In the genomic region with DNA sequence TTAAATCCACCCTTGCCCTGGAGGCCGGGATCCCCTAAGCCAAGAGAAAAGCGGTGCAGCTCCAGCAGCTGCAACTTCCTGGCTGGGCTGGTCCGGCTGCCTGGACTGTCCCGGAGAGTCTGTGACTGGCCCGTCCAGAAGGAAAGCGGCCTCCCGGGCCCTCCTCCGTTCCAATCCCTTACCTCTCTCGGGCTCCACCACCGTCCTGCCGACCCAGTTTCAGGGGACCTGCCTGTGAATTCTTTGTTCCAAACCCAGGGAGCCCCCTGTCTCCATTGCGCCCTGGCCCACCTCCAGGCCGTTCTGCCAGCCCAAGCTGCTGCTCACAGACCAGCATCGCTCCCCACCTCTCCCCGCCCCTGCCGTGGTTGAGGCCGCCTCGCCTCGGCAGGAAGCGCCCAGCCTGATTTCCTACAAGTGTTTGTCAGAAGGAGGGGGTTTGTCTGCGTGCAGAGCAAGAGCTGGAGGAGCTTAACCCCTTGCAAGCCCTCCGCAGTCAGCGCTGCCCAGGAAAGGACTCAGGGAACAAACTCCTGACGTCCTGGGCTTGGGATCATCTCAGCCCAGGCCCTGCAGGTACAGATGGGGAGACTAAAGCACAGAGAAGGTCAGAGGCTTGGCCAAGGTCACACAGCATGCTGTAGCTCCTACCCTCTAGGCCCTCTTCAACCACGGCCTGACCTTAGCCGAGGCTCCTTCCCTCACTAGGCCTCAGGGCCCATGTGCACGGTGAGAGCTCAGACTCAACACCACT, we compare ENCODE assay signal across 8 cellular contexts. TPM values are rescaled to one million over a fixed set of nuclear protein-coding genes. Genes with fewer than 3 reads are reported as not detected.
DNase-seq lines count a peak whose midpoint lies in the region; ATAC-seq and TF ChIP-seq lines count a peak whose summit lies in the region.

A gene with protein sequence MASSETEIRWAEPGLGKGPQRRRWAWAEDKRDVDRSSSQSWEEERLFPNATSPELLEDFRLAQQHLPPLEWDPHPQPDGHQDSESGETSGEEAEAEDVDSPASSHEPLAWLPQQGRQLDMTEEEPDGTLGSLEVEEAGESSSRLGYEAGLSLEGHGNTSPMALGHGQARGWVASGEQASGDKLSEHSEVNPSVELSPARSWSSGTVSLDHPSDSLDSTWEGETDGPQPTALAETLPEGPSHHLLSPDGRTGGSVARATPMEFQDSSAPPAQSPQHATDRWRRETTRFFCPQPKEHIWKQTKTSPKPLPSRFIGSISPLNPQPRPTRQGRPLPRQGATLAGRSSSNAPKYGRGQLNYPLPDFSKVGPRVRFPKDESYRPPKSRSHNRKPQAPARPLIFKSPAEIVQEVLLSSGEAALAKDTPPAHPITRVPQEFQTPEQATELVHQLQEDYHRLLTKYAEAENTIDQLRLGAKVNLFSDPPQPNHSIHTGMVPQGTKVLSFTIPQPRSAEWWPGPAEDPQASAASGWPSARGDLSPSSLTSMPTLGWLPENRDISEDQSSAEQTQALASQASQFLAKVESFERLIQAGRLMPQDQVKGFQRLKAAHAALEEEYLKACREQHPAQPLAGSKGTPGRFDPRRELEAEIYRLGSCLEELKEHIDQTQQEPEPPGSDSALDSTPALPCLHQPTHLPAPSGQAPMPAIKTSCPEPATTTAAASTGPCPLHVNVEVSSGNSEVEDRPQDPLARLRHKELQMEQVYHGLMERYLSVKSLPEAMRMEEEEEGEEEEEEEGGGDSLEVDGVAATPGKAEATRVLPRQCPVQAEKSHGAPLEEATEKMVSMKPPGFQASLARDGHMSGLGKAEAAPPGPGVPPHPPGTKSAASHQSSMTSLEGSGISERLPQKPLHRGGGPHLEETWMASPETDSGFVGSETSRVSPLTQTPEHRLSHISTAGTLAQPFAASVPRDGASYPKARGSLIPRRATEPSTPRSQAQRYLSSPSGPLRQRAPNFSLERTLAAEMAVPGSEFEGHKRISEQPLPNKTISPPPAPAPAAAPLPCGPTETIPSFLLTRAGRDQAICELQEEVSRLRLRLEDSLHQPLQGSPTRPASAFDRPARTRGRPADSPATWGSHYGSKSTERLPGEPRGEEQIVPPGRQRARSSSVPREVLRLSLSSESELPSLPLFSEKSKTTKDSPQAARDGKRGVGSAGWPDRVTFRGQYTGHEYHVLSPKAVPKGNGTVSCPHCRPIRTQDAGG (N-terminal part only) (minus strand): TSS at position 305 of the 754 bp plus-strand sequence. CDS start 6,649 bp downstream, outside the sequence.

- H3K4me1 Mint-ChIP-seq in T-helper 17 cell: peaks cover 79% of the 10 kb centered on the region

- H3K27ac ChIP-seq in right atrium auricular region: peak within 1 kb of the TSS; percentile 84 to 86
- H3K27ac ChIP-seq in aorta (ENCODE audit: low read depth in 1 of 2, low read length in 2 of 2): peak within 1 kb of the TSS; percentile 20 to 83

- no peaks in the 10 kb centered on the region for H3K27me3 Mint-ChIP-seq in T-helper 17 cell

- H3K4me3 ChIP-seq in right atrium auricular region (peak within 1 kb of the TSS; percentile 43 to 62), retinal pigment epithelial cell (ENCODE audit: low read length) (peak within 1 kb of the TSS; percentile 55), aorta (ENCODE audit: low read length in 2 of 2) (peak within 1 kb of the TSS; percentile 11 to 31)

- in situ Hi-C loops in GM13976 (cut with MboI; ENCODE audit: low sequenced_read_pairs, unreplicated experiment): no loop called here

- H3K27ac Mint-ChIP-seq in T-helper 17 cell: peak within 1 kb of the TSS; percentile 99

- H3K4me3 Mint-ChIP-seq in T-helper 17 cell: peak within 1 kb of the TSS; percentile 100

- H3K36me3 ChIP-seq in right atrium auricular region (no peaks in the 10 kb centered on the region), aorta (ENCODE audit: control insufficient read depth in 1 of 2, insufficient read depth in 2 of 2, low read length in 1 of 2) (no peaks in the 10 kb centered on the region)

- TF ChIP-seq CTCF in GM13976 (IDR thresholded peaks at IDR 0.05; ENCODE audit: borderline replicate concordance, control extremely low read depth, extremely low read depth, insufficient read depth, missing control alignments) (no peak), right atrium auricular region (IDR thresholded peaks at IDR 0.05) (no peak), retinal pigment epithelial cell (conservative IDR thresholded peaks at IDR 0.05; ENCODE audit: low read depth, low read length) (no peak)

- ATAC-seq in HG03103 (IDR thresholded peaks at IDR 0.05; ENCODE audit: low read depth, unreplicated experiment) (peak; percentile 25), T-helper 17 cell (peak; percentile 43), aorta (ENCODE audit: low FRiP score) (peak; percentile 79)

- H3K4me1 ChIP-seq in right atrium auricular region: peaks cover 0 to 68% of the 10 kb centered on the region in 2 donors
- no peaks in the 10 kb centered on the region for H3K4me1 ChIP-seq in aorta (ENCODE audit: control insufficient read depth in 1 of 2, insufficient read depth in 2 of 2, low read length in 2 of 2)

- no peaks in the 10 kb centered on the region for H3K27me3 ChIP-seq in right atrium auricular region
- H3K27me3 ChIP-seq in aorta (ENCODE audit: control insufficient read depth in 1 of 2, insufficient read depth in 2 of 2, low read length in 1 of 2): no peaks in the 10 kb centered on the region

- 0 to 1% methylated on average over 27 of the region's 27 CpGs for WGBS in aorta, 2 donors

- H3K9me3 ChIP-seq in T-helper 17 cell (ENCODE audit: control insufficient read depth, low read length, poor library complexity, severe bottlenecking) (no peaks in the 10 kb centered on the region), right atrium auricular region (no peaks in the 10 kb centered on the region), aorta (ENCODE audit: control insufficient read depth, low read length) (no peaks in the 10 kb centered on the region)

- peaks cover 21% of the 10 kb centered on the region for H3K36me3 Mint-ChIP-seq in T-helper 17 cell (ENCODE audit: low read depth)

- intact Hi-C loops in aorta (cut with DNase I): loop anchor here in 1 of 2 donors (5.0 kb wide), 1 partner anchor 41 kb away; no protein-coding TSS in a partner anchor

- DNase-seq in GM13976 (ENCODE audit: low spot score) (peak; percentile 64), T-helper 17 cell (peak; percentile 61 to 73 (median 69)), amniotic stem cell (lab: John Stamatoyannopoulos, UW) (peak; percentile 57), right atrium auricular region (ENCODE audit: low spot score) (peak; percentile 85), retinal pigment epithelial cell (ENCODE audit: low read depth) (no peak), aorta (peak; percentile 92), NCI-H1105 (lab: John Stamatoyannopoulos, UW) (no peak)

RNA-seq across cellular contexts. Expression of the gene that starts here (rescaled TPM):
- 100 to 1,000 TPM; 263 to 323 TPM for total RNA-seq in T-helper 17 cell
- total RNA-seq in right atrium auricular region: 1 to 10 TPM; 3.1 to 7.8 TPM
- 10 to 100 TPM; 36.5 to 56.0 TPM for total RNA-seq in aorta
- polyA plus RNA-seq in aorta: 10 to 100 TPM; 11.9 to 27.5 TPM

Comparison
In these comparisons a context has a peak if more than half of its experiments do, and no peak if none do; other contexts are left out.
1. RNA of the gene that starts here (total RNA-seq): 263 to 323 TPM in T-helper 17 cell; 36.5 to 56.0 TPM in aorta and 3.1 to 7.8 TPM in right atrium auricular region; every median in the first group is over 4 times any median in the second.
2. DNase-seq: peak in GM13976 (single experiment), T-helper 17 cell (3 of 3), amniotic stem cell (single experiment), right atrium auricular region (single experiment) and aorta (2 of 2); none in retinal pigment epithelial cell (single experiment) and NCI-H1105 (single experiment).
3. ATAC-seq: peak in every context shown above with its lines; median percentile 79 in aorta; 43 in T-helper 17 cell; 25 in HG03103.
4. Peak in every context shown above with its lines, with median percentiles within 50 percentile points of each other: H3K4me3 ChIP-seq.